Comparison of ENCODE assay signal across 25 cellular contexts in the genomic region with DNA sequence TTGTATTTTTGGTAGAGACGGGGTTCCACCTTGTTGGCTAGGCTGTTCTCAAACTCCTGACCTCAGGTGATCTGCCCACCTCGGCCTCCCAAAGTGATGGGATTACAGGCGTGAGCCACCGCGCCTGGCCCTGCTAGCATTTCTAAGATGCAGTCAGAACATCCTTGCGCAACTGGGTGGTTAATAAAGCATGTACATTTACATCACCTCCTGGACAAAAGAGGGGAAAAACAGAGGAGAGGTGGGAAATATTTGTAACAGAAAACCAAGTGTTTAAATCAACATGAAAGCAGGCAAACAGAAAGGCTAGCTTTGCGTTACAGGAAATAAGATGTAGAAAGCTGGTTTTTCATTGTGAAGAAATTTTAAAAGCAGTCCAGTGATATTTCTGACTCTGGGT.
"Had no signal": no experiment of that assay in that cellular context is flagged by ENCODE, and none has a peak within 500 bp of the region (broad histone marks: within the 10 kb centered on the region; RNA-seq: fewer than 3 reads in every experiment).

No MANE protein-coding gene starts in this region.

- H3K4me3 ChIP-seq: esophagus muscularis mucosa, left ventricle myocardium inferior, lower lobe of right lung, prostate gland, right lobe of liver, spleen, tibial artery, upper lobe of left lung, vagina had no signal

- H3K27ac ChIP-seq: epithelial cell of prostate, esophagus muscularis mucosa, foreskin keratinocyte, left ventricle myocardium inferior, lower lobe of right lung, parathyroid adenoma, prostate gland, right lobe of liver, spleen, tibial artery, upper lobe of left lung, vagina had no signal

- H3K27me3 ChIP-seq: foreskin keratinocyte, right lobe of liver, tibial artery, upper lobe of left lung, vagina had no signal

- DNase-seq: effector memory CD4-positive, alpha-beta T cell; foreskin keratinocyte; immature natural killer cell; kidney; left cardiac atrium; left ventricle myocardium inferior; lower lobe of right lung; mesenchymal stem cell; midbrain; naive B cell; occipital lobe; retina; right lobe of liver; spleen; stimulated activated CD4-positive, alpha-beta T cell treated with anti-CD3 and anti-CD28 coated beads, Interleukin-15, amount 100 ng/mL, for 24 hours; stimulated activated CD4-positive, alpha-beta T cell treated with anti-CD3 and anti-CD28 coated beads, Interleukin-1b, Interleukin-23, amount 100 ng/mL, for 48 hours; stimulated activated CD4-positive, alpha-beta T cell treated with anti-CD3 and anti-CD28 coated beads, Interleukin-4, amount 100 ng/mL, for 24 hours; tibial artery had no signal

- ATAC-seq: foreskin keratinocyte; left cardiac atrium; lower lobe of right lung; right lobe of liver; stimulated activated memory B cell treated with anti-CD40 and anti-IgM and Interleukin-4, amounts not matched to agents 10 μg/mL and 1 μg/mL and 100 μg/mL, for 72 hours had no signal

- H3K36me3 ChIP-seq: esophagus muscularis mucosa, left ventricle myocardium inferior, lower lobe of right lung, prostate gland, right lobe of liver, spleen, tibial artery, upper lobe of left lung, vagina had no signal
